Comparison of ENCODE assay signal across 8 cellular contexts in the genomic region with DNA sequence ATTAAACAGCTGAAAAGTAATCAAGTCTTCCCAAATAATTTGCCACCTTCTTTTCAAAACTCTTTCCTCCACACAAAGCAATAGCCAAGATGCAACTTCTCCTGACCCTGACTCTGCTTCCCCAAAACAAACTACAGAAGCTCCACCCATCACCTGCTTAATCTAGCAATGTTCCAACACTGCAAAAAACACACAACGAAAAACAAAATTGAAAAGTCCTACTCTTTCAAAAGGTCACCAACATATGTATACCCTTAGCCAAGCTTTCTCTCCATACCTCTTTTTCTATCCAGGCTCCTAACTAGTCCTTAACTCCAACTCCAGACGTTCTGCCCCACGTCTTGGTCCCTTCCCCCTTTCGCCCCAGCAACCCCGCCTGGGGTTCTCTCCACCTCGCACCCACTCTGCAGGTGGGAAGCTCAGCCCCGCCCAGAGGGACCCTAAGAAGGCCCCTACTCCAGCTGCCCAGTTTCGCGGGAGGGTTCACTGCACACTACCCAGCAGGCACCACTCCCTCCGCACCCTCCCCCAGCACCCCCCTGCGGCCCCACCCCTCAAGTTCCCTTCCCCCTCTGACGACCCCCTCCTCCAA. TPM values are rescaled to one million over a fixed set of nuclear protein-coding genes. Genes with fewer than 3 reads are reported as not detected.
DNase-seq lines count a peak whose midpoint lies in the region; ATAC-seq and TF ChIP-seq lines count a peak whose summit lies in the region.

No MANE protein-coding gene starts in this region.

- H3K4me1 ChIP-seq in cardiac muscle cell (ENCODE audit: low read depth): no peaks in the 10 kb centered on the region
- no peaks in the 10 kb centered on the region for H3K4me1 ChIP-seq in endocrine pancreas (ENCODE audit: control insufficient read depth, insufficient read depth, low read length)
- peaks cover 0 to 57% (median 41%) of the 10 kb centered on the region in 4 donors for H3K4me1 ChIP-seq in tibial artery

- H3K27ac ChIP-seq in cardiac muscle cell: peak overlapping the region; percentile 90
- H3K27ac ChIP-seq in WERI-Rb-1: peak overlapping the region; percentile 98
- H3K27ac ChIP-seq in tibial artery: peak overlapping the region; percentile 90 to 94

- H3K9ac ChIP-seq in endocrine pancreas (ENCODE audit: control insufficient read depth, insufficient read depth, low read length): peak overlapping the region; percentile 48

- no peaks in the 10 kb centered on the region for H3K9me3 ChIP-seq in cardiac muscle cell (ENCODE audit: low read depth)
- H3K9me3 ChIP-seq in WERI-Rb-1 (ENCODE audit: severe bottlenecking): no peaks in the 10 kb centered on the region
- H3K9me3 ChIP-seq in endocrine pancreas (ENCODE audit: control insufficient read depth, low read length): no peaks in the 10 kb centered on the region
- H3K9me3 ChIP-seq in tibial artery: no peaks in the 10 kb centered on the region

- H3K27me3 ChIP-seq in cardiac muscle cell (no peaks in the 10 kb centered on the region), WERI-Rb-1 (ENCODE audit: insufficient read depth, low read depth, severe bottlenecking) (no peaks in the 10 kb centered on the region), endocrine pancreas (ENCODE audit: control insufficient read depth, insufficient read depth, low read length) (no peaks in the 10 kb centered on the region), tibial artery (no peaks in the 10 kb centered on the region)

- peak in 1 of 2 donors; percentile 24 for DNase-seq in cardiac muscle cell (ENCODE audit: low read depth in 1 of 2, low spot score in 1 of 2)
- DNase-seq in Right ventricle myocardium inferior (ENCODE audit: missing footprints): no peak
- peak; percentile 50 for DNase-seq in WERI-Rb-1
- DNase-seq in myocyte (ENCODE audit: low read depth): peak; percentile 25
- no peak for DNase-seq in tibial artery

- H3K36me3 ChIP-seq in cardiac muscle cell: no peaks in the 10 kb centered on the region
- H3K36me3 ChIP-seq in WERI-Rb-1: peaks cover 10% of the 10 kb centered on the region
- H3K36me3 ChIP-seq in endocrine pancreas (ENCODE audit: control insufficient read depth, insufficient read depth, low read length): no peaks in the 10 kb centered on the region
- H3K36me3 ChIP-seq in tibial artery: no peaks in the 10 kb centered on the region

- TF ChIP-seq CTCF in cardiac muscle cell (IDR thresholded peaks at IDR 0.05; ENCODE audit: low read depth, low read length) (no peak), WERI-Rb-1 (IDR thresholded peaks at IDR 0.05; ENCODE audit: low read depth, low read length) (no peak), tibial artery (IDR thresholded peaks at IDR 0.05) (no peak)

- intact Hi-C loops in Right ventricle myocardium inferior (cut with DNase I) (loop anchor here (5.0 kb wide), 2 partner anchors 109 to 196 kb away; a partner anchor contains a TSS), tibial artery (cut with DNase I; ENCODE audit: low total_unique reads) (loop anchor here (2.0 to 5.0 kb wide), 2 partner anchors 110 to 136 kb away; a partner anchor contains a TSS)

- H3K4me3 ChIP-seq in cardiac muscle cell (peak overlapping the region; percentile 58), WERI-Rb-1 (ENCODE audit: low read depth, low read length) (peak overlapping the region; percentile 95), endocrine pancreas (ENCODE audit: control insufficient read depth, insufficient read depth, low read length) (peak overlapping the region; percentile 80), tibial artery (peak overlapping the region; percentile 92 to 96)

- ATAC-seq in Right ventricle myocardium inferior (no peak), HG03460 (IDR thresholded peaks at IDR 0.05; ENCODE audit: unreplicated experiment) (peak; percentile 24), GM18519 (IDR thresholded peaks at IDR 0.05; ENCODE audit: low FRiP score, unreplicated experiment) (no peak)

RNA-seq across cellular contexts. Expression of a gene that starts 0.7 kb away (rescaled TPM):
- 126 and 189 TPM in 2 replicates for total RNA-seq in cardiac muscle cell
- polyA plus RNA-seq in cardiac muscle cell: 74.8 and 131 TPM in 2 replicates
- total RNA-seq in Right ventricle myocardium inferior: 111 TPM
- total RNA-seq in myocyte: 194 and 199 TPM in 2 replicates
- 97.9 TPM for polyA plus RNA-seq in myocyte (2012)

Comparison
In these comparisons a context has a peak if more than half of its experiments do, and no peak if none do; other contexts are left out.
1. DNase-seq: peak in WERI-Rb-1 (single experiment) and myocyte (single experiment); none in Right ventricle myocardium inferior (single experiment) and tibial artery (0 of 2).
2. Peak in every context shown above with its lines, with median percentiles within 50 percentile points of each other: H3K27ac ChIP-seq and H3K4me3 ChIP-seq.